Comparison of ENCODE assay signal across 9 cellular contexts in genomic region chr4:77022581-77023133, GRCh38. TPM values are rescaled to one million over a fixed set of nuclear protein-coding genes. Genes with fewer than 3 reads are reported as not detected.
DNase-seq lines count a peak whose midpoint lies in the region; ATAC-seq lines count a peak whose summit lies in the region.
"Had no signal": no experiment of that assay in that cellular context is flagged by ENCODE, and none has a peak within 500 bp of the region (broad histone marks: within the 10 kb centered on the region; RNA-seq: fewer than 3 reads in every experiment).

No MANE protein-coding gene starts in this region.

- H4K8ac ChIP-seq in trophoblast cell (ENCODE audit: low read depth, low read length), result peak overlapping the region; percentile 28

- peak overlapping the region; percentile 14 for H2BK120ac ChIP-seq in trophoblast cell (ENCODE audit: insufficient read depth, low read length, poor library complexity)

- H3K14ac ChIP-seq in trophoblast cell (ENCODE audit: low read length), result peak overlapping the region; percentile 28

- H3K79me2 ChIP-seq in trophoblast cell (ENCODE audit: control insufficient read depth, insufficient read depth, low read length, poor library complexity), result no peaks in the 10 kb centered on the region

- no peak overlapping the region for H2BK5ac ChIP-seq in trophoblast cell (ENCODE audit: low read depth, low read length, poor library complexity)

- H3K27ac Mint-ChIP-seq in activated CD8-positive, alpha-beta memory T cell treated with anti-CD3 and anti-CD28 coated beads, Interleukin-2, amount 10 ng/mL, durations not matched to agents 7 days and 5 days, result no peak overlapping the region

- no peak overlapping the region for H3K4me3 ChIP-seq in SJSA1
- no peak overlapping the region for H3K4me3 ChIP-seq in trophoblast cell (ENCODE audit: low read depth, low read length)
- H3K4me3 ChIP-seq: right atrium auricular region had no signal

- no peaks in the 10 kb centered on the region for H3K9me3 Mint-ChIP-seq in activated CD8-positive, alpha-beta memory T cell treated with anti-CD3 and anti-CD28 coated beads, Interleukin-2, amount 10 ng/mL, durations not matched to agents 7 days and 5 days (ENCODE audit: low read depth)

- CTCF ChIA-PET in activated CD8-positive, alpha-beta memory T cell treated with anti-CD3 and anti-CD28 coated beads, Interleukin-2, amount 10 ng/mL, durations not matched to agents 7 days and 5 days (lab: Charles Lee), result interaction anchor here (1.4 kb wide), 1 partner anchor 10 kb away, joined by 4 read pairs; no protein-coding TSS in a partner anchor

- H3K4me3 Mint-ChIP-seq in activated CD8-positive, alpha-beta memory T cell treated with anti-CD3 and anti-CD28 coated beads, Interleukin-2, amount 10 ng/mL, durations not matched to agents 7 days and 5 days, result no peak overlapping the region

- H3K9ac ChIP-seq in trophoblast cell (ENCODE audit: low read length), result no peak overlapping the region

- H3K36me3 ChIP-seq in SJSA1, result peaks cover 85% of the 10 kb centered on the region
- H3K36me3 ChIP-seq in trophoblast cell (ENCODE audit: control insufficient read depth in 1 of 2, insufficient read depth in 2 of 2, low read length in 2 of 2), result peaks cover 34 to 55% of the 10 kb centered on the region in 2 experiments

- H3K4me1 ChIP-seq in SJSA1 (replicated peaks) (peaks cover 54% of the 10 kb centered on the region), trophoblast cell (ENCODE audit: control insufficient read depth in 1 of 2, insufficient read depth in 2 of 2, low read length in 2 of 2) (peaks cover 15 to 19% of the 10 kb centered on the region in 2 experiments)

- DNase-seq in GM03348 (ENCODE audit: low spot score), result peak; percentile 68
- peak; percentile 91 to 92 for DNase-seq in SJSA1 (ENCODE audit: low read depth in 1 of 2, low spot score in 2 of 2)
- peak; percentile 64 for DNase-seq in fibroblast of peridontal ligament (ENCODE audit: extremely low read depth)
- DNase-seq in trophoblast cell, result peak in 1 of 2 donors; percentile 64
- no peak for DNase-seq in activated CD8-positive, alpha-beta memory T cell treated with anti-CD3 and anti-CD28 coated beads, Interleukin-2, amount 10 ng/mL, durations not matched to agents 7 days and 5 days
- no peak for DNase-seq in NCI-H2171 (lab: John Stamatoyannopoulos, UW)
- no peak for DNase-seq in RPMI8226

- no peak overlapping the region for H3K23ac ChIP-seq in trophoblast cell (ENCODE audit: low read length)

- WGBS in trophoblast cell (ENCODE audit: extremely low coverage, insufficient coverage, insufficient read length), result no CpG with 5 or more reads among the region's 2 CpGs

- H4K12ac ChIP-seq in trophoblast cell (ENCODE audit: low read depth, low read length), result no peak overlapping the region

- H3K9me3 ChIP-seq in SJSA1 (replicated peaks), result no peaks in the 10 kb centered on the region
- no peaks in the 10 kb centered on the region for H3K9me3 ChIP-seq in trophoblast cell (ENCODE audit: insufficient read depth, low read depth, low read length)
- H3K9me3 ChIP-seq: right atrium auricular region had no signal

- peaks cover 31% of the 10 kb centered on the region for H3K36me3 Mint-ChIP-seq in activated CD8-positive, alpha-beta memory T cell treated with anti-CD3 and anti-CD28 coated beads, Interleukin-2, amount 10 ng/mL, durations not matched to agents 7 days and 5 days

- no peak for ATAC-seq in activated CD8-positive, alpha-beta memory T cell treated with anti-CD3 and anti-CD28 coated beads, Interleukin-2, amount 10 ng/mL, durations not matched to agents 7 days and 5 days
- no peak for ATAC-seq in GM21825 (IDR thresholded peaks at IDR 0.05; ENCODE audit: unreplicated experiment)

- H3K4ac ChIP-seq in trophoblast cell (ENCODE audit: low read depth, low read length), result no peak overlapping the region

- no peak overlapping the region for H2AFZ ChIP-seq in trophoblast cell (ENCODE audit: insufficient read depth, low read length, poor library complexity)

- H3K27ac ChIP-seq in SJSA1 (peak overlapping the region; percentile 80), trophoblast cell (ENCODE audit: low read depth, low read length) (peak overlapping the region; percentile 79)
- H3K27ac ChIP-seq: right atrium auricular region had no signal

- H3K18ac ChIP-seq in trophoblast cell (ENCODE audit: low read length), result peak overlapping the region; percentile 33

- H3K27me3 ChIP-seq in SJSA1 (replicated peaks) (no peaks in the 10 kb centered on the region), trophoblast cell (ENCODE audit: insufficient read depth, low read length) (no peaks in the 10 kb centered on the region)
- H3K27me3 ChIP-seq: right atrium auricular region had no signal

- H3K27me3 Mint-ChIP-seq in activated CD8-positive, alpha-beta memory T cell treated with anti-CD3 and anti-CD28 coated beads, Interleukin-2, amount 10 ng/mL, durations not matched to agents 7 days and 5 days, result peaks cover 3% of the 10 kb centered on the region

- peaks cover 9% of the 10 kb centered on the region for H3K79me1 ChIP-seq in trophoblast cell (ENCODE audit: low read length)

- H2AK5ac ChIP-seq in trophoblast cell (ENCODE audit: low read length), result no peak overlapping the region

- H2BK12ac ChIP-seq in trophoblast cell (ENCODE audit: low read length), result peak overlapping the region; percentile 10

- peaks cover 21% of the 10 kb centered on the region for H3K4me1 Mint-ChIP-seq in activated CD8-positive, alpha-beta memory T cell treated with anti-CD3 and anti-CD28 coated beads, Interleukin-2, amount 10 ng/mL, durations not matched to agents 7 days and 5 days

- no peak overlapping the region for H3K4me2 ChIP-seq in trophoblast cell (ENCODE audit: low read length)

- H4K91ac ChIP-seq in trophoblast cell (ENCODE audit: low read depth, low read length), result peak overlapping the region; percentile 41

RNA-seq across cellular contexts. Expression of gene CCNI, which starts 53.1 kb away (rescaled TPM):
- total RNA-seq in SJSA1 (2014; rRNA removed; shearing (Covaris generic)), result 94.5 and 181 TPM in 2 replicates
- 223 and 238 TPM in 2 replicates for polyA plus RNA-seq in trophoblast cell (2013)
- 100 to 1,000 TPM; 179 to 221 TPM for total RNA-seq in activated CD8-positive, alpha-beta memory T cell treated with anti-CD3 and anti-CD28 coated beads, Interleukin-2, amount 10 ng/mL, durations not matched to agents 7 days and 5 days

Comparison
In these comparisons a context has a peak if more than half of its experiments do, and no peak if none do; other contexts are left out.
1. DNase-seq: peak in GM03348 (single experiment), SJSA1 (2 of 2) and fibroblast of peridontal ligament (single experiment); none in activated CD8-positive, alpha-beta memory T cell treated with anti-CD3 and anti-CD28 coated beads, Interleukin-2, amount 10 ng/mL, durations not matched to agents 7 days and 5 days (single experiment), NCI-H2171 (single experiment) and RPMI8226 (single experiment).